ENCODE assay signal across 2 cellular contexts in the genomic region with DNA sequence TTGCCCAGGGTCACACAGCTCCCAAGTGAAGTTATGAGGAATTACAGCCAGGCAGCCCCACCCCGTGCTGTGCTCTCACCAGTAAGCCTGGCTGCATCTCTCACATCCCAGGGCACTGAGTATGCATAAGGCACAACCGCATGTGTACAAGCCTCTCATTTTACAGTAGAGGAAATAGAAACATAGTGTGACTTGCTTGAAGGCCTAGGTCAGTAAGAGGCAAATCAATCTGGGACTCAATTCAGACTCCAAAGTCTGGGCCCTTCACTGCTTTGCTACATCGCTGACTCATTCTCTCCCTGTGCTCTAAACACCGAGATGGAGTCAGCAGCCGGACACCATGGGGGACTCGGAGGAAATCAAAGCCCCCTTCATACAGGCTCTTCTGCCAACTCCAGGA.
TF ChIP-seq lines count a peak whose summit lies in the region.

No MANE protein-coding gene starts in this region.

TF ChIP-seq in HCT116, 20 proteins besides CTCF, POLR2A, EP300 and RAD21:
- no peak for TF ChIP-seq ZFX (IDR thresholded peaks at IDR 0.05)
- TF ChIP-seq POLR2AphosphoS5 (IDR thresholded peaks at IDR 0.05; ENCODE audit: low read depth, low read length), result no peak
- TF ChIP-seq CEBPB (IDR thresholded peaks at IDR 0.05; ENCODE audit: low read depth), result no peak
- TF ChIP-seq ZNF274 (IDR thresholded peaks at IDR 0.05; ENCODE audit: low read depth, low read length), result no peak
- TF ChIP-seq EZH2 (IDR thresholded peaks at IDR 0.05), result no peak
- TF ChIP-seq, protein P1, sequence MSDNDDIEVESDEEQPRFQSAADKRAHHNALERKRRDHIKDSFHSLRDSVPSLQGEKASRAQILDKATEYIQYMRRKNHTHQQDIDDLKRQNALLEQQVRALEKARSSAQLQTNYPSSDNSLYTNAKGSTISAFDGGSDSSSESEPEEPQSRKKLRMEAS (IDR thresholded peaks at IDR 0.05), result no peak
- no peak for TF ChIP-seq SRF (IDR thresholded peaks at IDR 0.05; ENCODE audit: low read depth)
- TF ChIP-seq, protein P2, sequence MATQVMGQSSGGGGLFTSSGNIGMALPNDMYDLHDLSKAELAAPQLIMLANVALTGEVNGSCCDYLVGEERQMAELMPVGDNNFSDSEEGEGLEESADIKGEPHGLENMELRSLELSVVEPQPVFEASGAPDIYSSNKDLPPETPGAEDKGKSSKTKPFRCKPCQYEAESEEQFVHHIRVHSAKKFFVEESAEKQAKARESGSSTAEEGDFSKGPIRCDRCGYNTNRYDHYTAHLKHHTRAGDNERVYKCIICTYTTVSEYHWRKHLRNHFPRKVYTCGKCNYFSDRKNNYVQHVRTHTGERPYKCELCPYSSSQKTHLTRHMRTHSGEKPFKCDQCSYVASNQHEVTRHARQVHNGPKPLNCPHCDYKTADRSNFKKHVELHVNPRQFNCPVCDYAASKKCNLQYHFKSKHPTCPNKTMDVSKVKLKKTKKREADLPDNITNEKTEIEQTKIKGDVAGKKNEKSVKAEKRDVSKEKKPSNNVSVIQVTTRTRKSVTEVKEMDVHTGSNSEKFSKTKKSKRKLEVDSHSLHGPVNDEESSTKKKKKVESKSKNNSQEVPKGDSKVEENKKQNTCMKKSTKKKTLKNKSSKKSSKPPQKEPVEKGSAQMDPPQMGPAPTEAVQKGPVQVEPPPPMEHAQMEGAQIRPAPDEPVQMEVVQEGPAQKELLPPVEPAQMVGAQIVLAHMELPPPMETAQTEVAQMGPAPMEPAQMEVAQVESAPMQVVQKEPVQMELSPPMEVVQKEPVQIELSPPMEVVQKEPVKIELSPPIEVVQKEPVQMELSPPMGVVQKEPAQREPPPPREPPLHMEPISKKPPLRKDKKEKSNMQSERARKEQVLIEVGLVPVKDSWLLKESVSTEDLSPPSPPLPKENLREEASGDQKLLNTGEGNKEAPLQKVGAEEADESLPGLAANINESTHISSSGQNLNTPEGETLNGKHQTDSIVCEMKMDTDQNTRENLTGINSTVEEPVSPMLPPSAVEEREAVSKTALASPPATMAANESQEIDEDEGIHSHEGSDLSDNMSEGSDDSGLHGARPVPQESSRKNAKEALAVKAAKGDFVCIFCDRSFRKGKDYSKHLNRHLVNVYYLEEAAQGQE (IDR thresholded peaks at IDR 0.05; ENCODE audit: low read depth), result no peak
- TF ChIP-seq, protein P3, sequence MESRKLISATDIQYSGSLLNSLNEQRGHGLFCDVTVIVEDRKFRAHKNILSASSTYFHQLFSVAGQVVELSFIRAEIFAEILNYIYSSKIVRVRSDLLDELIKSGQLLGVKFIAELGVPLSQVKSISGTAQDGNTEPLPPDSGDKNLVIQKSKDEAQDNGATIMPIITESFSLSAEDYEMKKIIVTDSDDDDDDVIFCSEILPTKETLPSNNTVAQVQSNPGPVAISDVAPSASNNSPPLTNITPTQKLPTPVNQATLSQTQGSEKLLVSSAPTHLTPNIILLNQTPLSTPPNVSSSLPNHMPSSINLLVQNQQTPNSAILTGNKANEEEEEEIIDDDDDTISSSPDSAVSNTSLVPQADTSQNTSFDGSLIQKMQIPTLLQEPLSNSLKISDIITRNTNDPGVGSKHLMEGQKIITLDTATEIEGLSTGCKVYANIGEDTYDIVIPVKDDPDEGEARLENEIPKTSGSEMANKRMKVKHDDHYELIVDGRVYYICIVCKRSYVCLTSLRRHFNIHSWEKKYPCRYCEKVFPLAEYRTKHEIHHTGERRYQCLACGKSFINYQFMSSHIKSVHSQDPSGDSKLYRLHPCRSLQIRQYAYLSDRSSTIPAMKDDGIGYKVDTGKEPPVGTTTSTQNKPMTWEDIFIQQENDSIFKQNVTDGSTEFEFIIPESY (IDR thresholded peaks at IDR 0.05; ENCODE audit: extremely low read depth, insufficient replicate concordance, low read length), result no peak
- no peak for TF ChIP-seq EGR1 (IDR thresholded peaks at IDR 0.05; ENCODE audit: low read depth)
- no peak for TF ChIP-seq TCF7L2 (IDR thresholded peaks at IDR 0.05; ENCODE audit: borderline replicate concordance, extremely low read depth, insufficient read depth, insufficient read length)

TF ChIP-seq in GM23338, 12 proteins besides CTCF, POLR2A, EP300 and RAD21:
- TF ChIP-seq POLR2AphosphoS5 (IDR thresholded peaks at IDR 0.05; ENCODE audit: low read depth) (no peak), CREB1 (CRISPR knock-in tag; IDR thresholded peaks at IDR 0.05; ENCODE audit: low read depth) (no peak), ZNF331 (CRISPR knock-in tag; IDR thresholded peaks at IDR 0.05; ENCODE audit: low read depth) (no peak), EZH2phosphoT487 (IDR thresholded peaks at IDR 0.05; ENCODE audit: unreplicated experiment) (no peak), EZH2 (IDR thresholded peaks at IDR 0.05; ENCODE audit: low read depth, unreplicated experiment) (no peak), JUNB (IDR thresholded peaks at IDR 0.05; ENCODE audit: unreplicated experiment) (no peak), NANOG (IDR thresholded peaks at IDR 0.05; ENCODE audit: borderline replicate concordance) (no peak), ZNF114 (CRISPR knock-in tag; IDR thresholded peaks at IDR 0.05) (no peak), STAT1 (IDR thresholded peaks at IDR 0.05; ENCODE audit: unreplicated experiment) (no peak)
- TF ChIP-seq, protein P4, sequence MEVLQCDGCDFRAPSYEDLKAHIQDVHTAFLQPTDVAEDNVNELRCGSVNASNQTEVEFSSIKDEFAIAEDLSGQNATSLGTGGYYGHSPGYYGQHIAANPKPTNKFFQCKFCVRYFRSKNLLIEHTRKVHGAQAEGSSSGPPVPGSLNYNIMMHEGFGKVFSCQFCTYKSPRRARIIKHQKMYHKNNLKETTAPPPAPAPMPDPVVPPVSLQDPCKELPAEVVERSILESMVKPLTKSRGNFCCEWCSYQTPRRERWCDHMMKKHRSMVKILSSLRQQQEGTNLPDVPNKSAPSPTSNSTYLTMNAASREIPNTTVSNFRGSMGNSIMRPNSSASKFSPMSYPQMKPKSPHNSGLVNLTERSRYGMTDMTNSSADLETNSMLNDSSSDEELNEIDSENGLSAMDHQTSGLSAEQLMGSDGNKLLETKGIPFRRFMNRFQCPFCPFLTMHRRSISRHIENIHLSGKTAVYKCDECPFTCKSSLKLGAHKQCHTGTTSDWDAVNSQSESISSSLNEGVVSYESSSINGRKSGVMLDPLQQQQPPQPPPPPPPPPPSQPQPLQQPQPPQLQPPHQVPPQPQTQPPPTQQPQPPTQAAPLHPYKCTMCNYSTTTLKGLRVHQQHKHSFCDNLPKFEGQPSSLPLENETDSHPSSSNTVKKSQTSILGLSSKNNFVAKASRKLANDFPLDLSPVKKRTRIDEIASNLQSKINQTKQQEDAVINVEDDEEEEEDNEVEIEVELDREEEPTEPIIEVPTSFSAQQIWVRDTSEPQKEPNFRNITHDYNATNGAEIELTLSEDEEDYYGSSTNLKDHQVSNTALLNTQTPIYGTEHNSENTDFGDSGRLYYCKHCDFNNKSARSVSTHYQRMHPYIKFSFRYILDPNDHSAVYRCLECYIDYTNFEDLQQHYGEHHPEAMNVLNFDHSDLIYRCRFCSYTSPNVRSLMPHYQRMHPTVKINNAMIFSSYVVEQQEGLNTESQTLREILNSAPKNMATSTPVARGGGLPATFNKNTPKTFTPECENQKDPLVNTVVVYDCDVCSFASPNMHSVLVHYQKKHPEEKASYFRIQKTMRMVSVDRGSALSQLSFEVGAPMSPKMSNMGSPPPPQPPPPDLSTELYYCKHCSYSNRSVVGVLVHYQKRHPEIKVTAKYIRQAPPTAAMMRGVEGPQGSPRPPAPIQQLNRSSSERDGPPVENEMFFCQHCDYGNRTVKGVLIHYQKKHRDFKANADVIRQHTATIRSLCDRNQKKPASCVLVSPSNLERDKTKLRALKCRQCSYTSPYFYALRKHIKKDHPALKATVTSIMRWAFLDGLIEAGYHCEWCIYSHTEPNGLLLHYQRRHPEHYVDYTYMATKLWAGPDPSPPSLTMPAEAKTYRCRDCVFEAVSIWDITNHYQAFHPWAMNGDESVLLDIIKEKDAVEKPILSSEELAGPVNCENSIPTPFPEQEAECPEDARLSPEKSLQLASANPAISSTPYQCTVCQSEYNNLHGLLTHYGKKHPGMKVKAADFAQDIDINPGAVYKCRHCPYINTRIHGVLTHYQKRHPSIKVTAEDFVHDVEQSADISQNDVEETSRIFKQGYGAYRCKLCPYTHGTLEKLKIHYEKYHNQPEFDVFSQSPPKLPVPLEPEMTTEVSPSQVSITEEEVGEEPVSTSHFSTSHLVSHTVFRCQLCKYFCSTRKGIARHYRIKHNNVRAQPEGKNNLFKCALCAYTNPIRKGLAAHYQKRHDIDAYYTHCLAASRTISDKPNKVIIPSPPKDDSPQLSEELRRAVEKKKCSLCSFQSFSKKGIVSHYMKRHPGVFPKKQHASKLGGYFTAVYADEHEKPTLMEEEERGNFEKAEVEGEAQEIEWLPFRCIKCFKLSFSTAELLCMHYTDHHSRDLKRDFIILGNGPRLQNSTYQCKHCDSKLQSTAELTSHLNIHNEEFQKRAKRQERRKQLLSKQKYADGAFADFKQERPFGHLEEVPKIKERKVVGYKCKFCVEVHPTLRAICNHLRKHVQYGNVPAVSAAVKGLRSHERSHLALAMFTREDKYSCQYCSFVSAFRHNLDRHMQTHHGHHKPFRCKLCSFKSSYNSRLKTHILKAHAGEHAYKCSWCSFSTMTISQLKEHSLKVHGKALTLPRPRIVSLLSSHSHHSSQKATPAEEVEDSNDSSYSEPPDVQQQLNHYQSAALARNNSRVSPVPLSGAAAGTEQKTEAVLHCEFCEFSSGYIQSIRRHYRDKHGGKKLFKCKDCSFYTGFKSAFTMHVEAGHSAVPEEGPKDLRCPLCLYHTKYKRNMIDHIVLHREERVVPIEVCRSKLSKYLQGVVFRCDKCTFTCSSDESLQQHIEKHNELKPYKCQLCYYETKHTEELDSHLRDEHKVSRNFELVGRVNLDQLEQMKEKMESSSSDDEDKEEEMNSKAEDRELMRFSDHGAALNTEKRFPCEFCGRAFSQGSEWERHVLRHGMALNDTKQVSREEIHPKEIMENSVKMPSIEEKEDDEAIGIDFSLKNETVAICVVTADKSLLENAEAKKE (CRISPR knock-in tag; IDR thresholded peaks at IDR 0.05), result no peak
- TF ChIP-seq, protein P5, sequence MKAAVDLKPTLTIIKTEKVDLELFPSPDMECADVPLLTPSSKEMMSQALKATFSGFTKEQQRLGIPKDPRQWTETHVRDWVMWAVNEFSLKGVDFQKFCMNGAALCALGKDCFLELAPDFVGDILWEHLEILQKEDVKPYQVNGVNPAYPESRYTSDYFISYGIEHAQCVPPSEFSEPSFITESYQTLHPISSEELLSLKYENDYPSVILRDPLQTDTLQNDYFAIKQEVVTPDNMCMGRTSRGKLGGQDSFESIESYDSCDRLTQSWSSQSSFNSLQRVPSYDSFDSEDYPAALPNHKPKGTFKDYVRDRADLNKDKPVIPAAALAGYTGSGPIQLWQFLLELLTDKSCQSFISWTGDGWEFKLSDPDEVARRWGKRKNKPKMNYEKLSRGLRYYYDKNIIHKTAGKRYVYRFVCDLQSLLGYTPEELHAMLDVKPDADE (IDR thresholded peaks at IDR 0.05), result no peak
- TF ChIP-seq, protein P2 (IDR thresholded peaks at IDR 0.05; ENCODE audit: unreplicated experiment), result no peak
